29 cellular contexts compared by ENCODE assay signal in the genomic region with DNA sequence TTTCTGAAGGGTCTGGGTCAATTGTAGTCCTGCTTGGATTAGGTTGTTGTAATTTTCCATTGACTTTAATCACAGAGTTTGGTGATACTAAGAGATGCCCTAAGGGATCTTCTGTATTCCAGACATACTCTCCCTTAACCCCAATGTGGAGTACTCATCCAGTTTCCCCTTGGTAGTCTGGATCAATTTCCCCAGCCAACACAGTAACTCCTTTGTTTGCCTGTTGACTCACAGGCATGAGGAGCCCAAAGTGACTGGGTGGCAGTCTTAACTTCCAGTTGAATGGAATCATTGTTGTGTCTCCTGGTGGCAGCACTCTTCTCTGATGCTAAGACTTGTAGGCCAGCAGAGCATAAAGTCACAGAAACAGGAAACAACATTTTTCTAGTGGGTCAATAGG. TPM values are rescaled to one million over a fixed set of nuclear protein-coding genes. Genes with fewer than 3 reads are reported as not detected.
DNase-seq lines count a peak whose midpoint lies in the region; ATAC-seq and TF ChIP-seq lines count a peak whose summit lies in the region.
"Had no signal": no experiment of that assay in that cellular context is flagged by ENCODE, and none has a peak within 500 bp of the region (broad histone marks: within the 10 kb centered on the region; RNA-seq: fewer than 3 reads in every experiment).

No MANE protein-coding gene starts in this region.

- peaks cover 26% of the 10 kb centered on the region for H3K4me1 Mint-ChIP-seq in Calu3 (ENCODE audit: low read depth, unreplicated experiment)
- H3K4me1 Mint-ChIP-seq: immature natural killer cell had no signal

- H3K36me3 Mint-ChIP-seq in Calu3 (ENCODE audit: insufficient read depth, unreplicated experiment) = peaks cover 6% of the 10 kb centered on the region

- H3K4me2 ChIP-seq in mammary epithelial cell (ENCODE audit: insufficient read depth, low read depth, low read length) (no peak overlapping the region), hepatocyte (no peak overlapping the region)
- H3K4me2 ChIP-seq: BLaER1 had no signal

- no peaks in the 10 kb centered on the region for H3K9me2 ChIP-seq in hepatocyte (replicated peaks; ENCODE audit: insufficient read depth)

- BruUV-seq in Calu3 (replicated peaks; lab: Mats Ljungman, UMichigan) (no TSS peak), mammary epithelial cell (replicated peaks; lab: Mats Ljungman, UMichigan) (no TSS peak)

- peak overlapping the region; percentile 55 for H3K9ac ChIP-seq in mammary epithelial cell (ENCODE audit: insufficient read depth, low read length)
- H3K9ac ChIP-seq: BLaER1 had no signal

- H3K9me3 ChIP-seq in mammary epithelial cell (replicated peaks; ENCODE audit: insufficient read depth, low read length) (no peaks in the 10 kb centered on the region), hepatocyte (ENCODE audit: low read depth) (no peaks in the 10 kb centered on the region)
- H3K9me3 ChIP-seq: BLaER1, left lung, neutrophil, Peyer's patch, psoas muscle, tibial nerve had no signal

- in situ Hi-C loops in mammary epithelial cell (cut with MboI; ENCODE audit: low sequenced_read_pairs in 2 of 2) = no loop called here

- no peak for TF ChIP-seq CTCF in Calu3 (IDR thresholded peaks at IDR 0.05; ENCODE audit: unreplicated experiment)
- no peak for TF ChIP-seq CTCF in mammary epithelial cell (conservative IDR thresholded peaks at IDR 0.05 in 1 of 2, IDR thresholded peaks at IDR 0.05 in 1 of 2; ENCODE audit: extremely low read depth in 1 of 2, insufficient read depth in 1 of 2, low read depth in 1 of 2, low read length in 2 of 2)
- no peak for TF ChIP-seq CTCF in hepatocyte (IDR thresholded peaks at IDR 0.05; ENCODE audit: poor library complexity)

- intact Hi-C loops in Calu3 (cut with micrococcal nuclease; ENCODE audit: unreplicated experiment) (no loop called here), mammary epithelial cell (cut with micrococcal nuclease) (no loop called here)

- H4K20me1 ChIP-seq in mammary epithelial cell (ENCODE audit: insufficient read depth, low read length) = no peaks in the 10 kb centered on the region
- no peaks in the 10 kb centered on the region for H4K20me1 ChIP-seq in hepatocyte (ENCODE audit: insufficient read depth, poor library complexity, severe bottlenecking)
- H4K20me1 ChIP-seq: BLaER1 had no signal

- H3K36me3 ChIP-seq in mammary epithelial cell (ENCODE audit: insufficient read depth, low read length) (no peaks in the 10 kb centered on the region), hepatocyte (replicated peaks; ENCODE audit: insufficient read depth, low read depth) (no peaks in the 10 kb centered on the region)
- H3K36me3 ChIP-seq: BLaER1, left lung, neutrophil, Peyer's patch, tibial nerve had no signal

- peak overlapping the region; percentile 71 for H3K27ac Mint-ChIP-seq in Calu3 (ENCODE audit: unreplicated experiment)
- H3K27ac Mint-ChIP-seq: dendritic cell treated with granulocyte-macrophage colony-stimulating factor and Interleukin-4, amounts not matched to agents 40 ng/mL and 50 ng/mL, for 4 days; immature natural killer cell had no signal

- no peaks in the 10 kb centered on the region for H3K27me3 Mint-ChIP-seq in Calu3 (ENCODE audit: unreplicated experiment)
- H3K27me3 Mint-ChIP-seq: dendritic cell treated with granulocyte-macrophage colony-stimulating factor and Interleukin-4, amounts not matched to agents 40 ng/mL and 50 ng/mL, for 4 days had no signal

- CTCF ChIA-PET in Calu3 (lab: Charles Lee) = no interaction called here
- CTCF ChIA-PET in mammary epithelial cell (lab: Charles Lee; ENCODE audit: low non-redundant PET) = no interaction called here

- H3K4me3 Mint-ChIP-seq in Calu3 (ENCODE audit: low read depth, unreplicated experiment) = no peak overlapping the region
- H3K4me3 Mint-ChIP-seq: dendritic cell treated with granulocyte-macrophage colony-stimulating factor and Interleukin-4, amounts not matched to agents 40 ng/mL and 50 ng/mL, for 4 days; immature natural killer cell had no signal

- no peak overlapping the region for H3K4me3 ChIP-seq in mammary epithelial cell (replicated peaks in 1 of 3; ENCODE audit: insufficient read depth in 1 of 3, low read depth in 2 of 3, low read length in 3 of 3)
- H3K4me3 ChIP-seq in hepatocyte = no peak overlapping the region
- H3K4me3 ChIP-seq: BLaER1, left lung, Peyer's patch, psoas muscle, tibial nerve had no signal

- ATAC-seq in GM18868 (IDR thresholded peaks at IDR 0.05; ENCODE audit: unreplicated experiment) (no peak), HG03108 (IDR thresholded peaks at IDR 0.05; ENCODE audit: unreplicated experiment) (no peak), GM21447 (IDR thresholded peaks at IDR 0.05; ENCODE audit: unreplicated experiment) (no peak)
- ATAC-seq: left lung, psoas muscle had no signal

- H3K79me2 ChIP-seq in mammary epithelial cell (ENCODE audit: insufficient read depth, low read length) (no peaks in the 10 kb centered on the region), hepatocyte (no peaks in the 10 kb centered on the region)

- dilution Hi-C loops in mammary epithelial cell (cut with HindIII; ENCODE audit: low sequenced_read_pairs) = no loop called here

- H3K9me3 Mint-ChIP-seq in Calu3 (ENCODE audit: low read depth, unreplicated experiment) = peaks cover 6% of the 10 kb centered on the region
- H3K9me3 Mint-ChIP-seq: dendritic cell treated with granulocyte-macrophage colony-stimulating factor and Interleukin-4, amounts not matched to agents 40 ng/mL and 50 ng/mL, for 4 days; immature natural killer cell had no signal

- H3K27me3 ChIP-seq in mammary epithelial cell (ENCODE audit: insufficient read depth, low read length) (no peaks in the 10 kb centered on the region), hepatocyte (no peaks in the 10 kb centered on the region)
- H3K27me3 ChIP-seq: BLaER1, left lung, neutrophil, Peyer's patch, tibial nerve had no signal

- H3K27ac ChIP-seq in mammary epithelial cell (ENCODE audit: insufficient read depth, low read depth, low read length) = peak overlapping the region; percentile 97
- no peak overlapping the region for H3K27ac ChIP-seq in hepatocyte
- H3K27ac ChIP-seq: BLaER1, left lung, neutrophil, Peyer's patch, psoas muscle, tibial nerve had no signal

- peak; percentile 73 for DNase-seq in Calu3
- DNase-seq in LHCN-M2 (ENCODE audit: low read depth) = peak; percentile 4
- peak; percentile 97 for DNase-seq in mammary epithelial cell
- peak; percentile 11 for DNase-seq in pons (ENCODE audit: low spot score)
- DNase-seq in hepatocyte (ENCODE audit: low spot score) = no peak
- DNase-seq: activated CD4-positive, CD25-positive, alpha-beta regulatory T cell; activated naive CD4-positive, alpha-beta T cell treated with anti-CD3 and anti-CD28 coated beads, Interleukin-2, amount 50 U/mL, for 16 hours; amniotic stem cell; caudate nucleus; DMS79 treated with DMSO at 0.1 percent for 48 hours; HCEC 1CT; hypothalamus; immature natural killer cell; Kasumi-1; left lung; mesendoderm; NCI-H1092; NCI-H187; NCI-H2171 treated with DMSO at 0.1 percent for 48 hours; NCI-H524 treated with DMSO at 0.1 percent for 48 hours; Peyer's patch; psoas muscle had no signal

- H2AFZ ChIP-seq in mammary epithelial cell (ENCODE audit: low read depth, low read length) (peak overlapping the region; percentile 65), hepatocyte (no peak overlapping the region)

- H3K4me1 ChIP-seq in mammary epithelial cell (ENCODE audit: insufficient read depth, low read length) (peaks cover 19% of the 10 kb centered on the region), hepatocyte (ENCODE audit: insufficient read depth) (no peaks in the 10 kb centered on the region)
- H3K4me1 ChIP-seq: BLaER1, left lung, Peyer's patch, psoas muscle, tibial nerve had no signal

RNA-seq across cellular contexts. Expression of a gene that starts 41.5 kb away (rescaled TPM):
- total RNA-seq in Calu3 (2022) (not detected in 2 replicates), LHCN-M2 (2014; rRNA removed) (not detected in 2 replicates), mammary epithelial cell (not detected), hepatocyte (0.03 and 0.04 TPM in 2 replicates)
- polyA plus RNA-seq in LHCN-M2 (2012) = not detected
- polyA plus RNA-seq in mammary epithelial cell (not detected), hepatocyte (0.25 and 0.56 TPM in 2 replicates)
- not detected for polyA minus RNA-seq in mammary epithelial cell
